8 cellular contexts compared by ENCODE assay signal in genomic region chr6:138107752-138108592, GRCh38. TPM values are rescaled to one million over a fixed set of nuclear protein-coding genes. Genes with fewer than 3 reads are reported as not detected.
DNase-seq lines count a peak whose midpoint lies in the region; ATAC-seq, FAIRE-seq and TF ChIP-seq lines count a peak whose summit lies in the region.

No MANE protein-coding gene starts in this region.

- DNase-seq in A549 (ENCODE audit: low read depth in 1 of 2, low spot score in 1 of 2) (peak; percentile 24 to 46), LoVo (ENCODE audit: low spot score) (peak; percentile 78), Right ventricle myocardium superior (no peak), NCI-H128 (lab: John Stamatoyannopoulos, UW; ENCODE audit: unreplicated experiment) (no peak)
- DNase-seq in activated T-cell treated with anti-CD3 and anti-CD28 coated beads, Interleukin-2, amount 50 U/mL, for 48 hours: peak; percentile 38 to 50

- H3K27ac ChIP-seq in A549 (peak overlapping the region; percentile 91 to 97), parathyroid adenoma (peak overlapping the region; percentile 80)

- H3K4me1 ChIP-seq in A549: peaks cover 29% of the 10 kb centered on the region
- peaks cover 5% of the 10 kb centered on the region for H3K4me1 ChIP-seq in parathyroid adenoma

- intact Hi-C loops in Right ventricle myocardium superior (cut with DNase I): loop anchor here (2.0 to 10.0 kb wide), 2 partner anchors 105 to 403 kb away; no protein-coding TSS in a partner anchor

- H3K4me2 ChIP-seq in A549 (peak overlapping the region; percentile 92), parathyroid adenoma (ENCODE audit: low read length) (peak overlapping the region; percentile 97)

- FAIRE-seq in A549 (lab: Jason Lieb, UNC): no peak

- no peak for TF ChIP-seq POLR2A in A549 (IDR thresholded peaks at IDR 0.05; ENCODE audit: low read length)

- TF ChIP-seq EP300 in A549 (IDR thresholded peaks at IDR 0.05): no peak

- peak overlapping the region; percentile 67 for H3K4me3 ChIP-seq in A549
- peak overlapping the region; percentile 73 for H3K4me3 ChIP-seq in parathyroid adenoma (ENCODE audit: low read depth, low read length)

- TF ChIP-seq RAD21 in A549 (conservative IDR thresholded peaks at IDR 0.05 in 1 of 2, IDR thresholded peaks at IDR 0.05 in 1 of 2): no peak

- no peaks in the 10 kb centered on the region for H3K27me3 ChIP-seq in parathyroid adenoma (ENCODE audit: control insufficient read depth, insufficient read depth, low read length)

- H3K36me3 ChIP-seq in parathyroid adenoma (ENCODE audit: control insufficient read depth, insufficient read depth, low read length): no peaks in the 10 kb centered on the region

- POLR2A ChIA-PET in A549 (lab: Yijun Ruan, JAX): no interaction called here

- 9% methylated on average over 23 of the region's 24 CpGs for WGBS in A549 (ENCODE audit: missing lambda C conversion rate)

- H2AFZ ChIP-seq in parathyroid adenoma: peak overlapping the region; percentile 92

- TF ChIP-seq CTCF in A549 (IDR thresholded peaks at IDR 0.05): no peak
- TF ChIP-seq CTCF in parathyroid adenoma (IDR thresholded peaks at IDR 0.05): no peak

- no peaks in the 10 kb centered on the region for H3K79me2 ChIP-seq in parathyroid adenoma

- peak; percentile 56 to 63 for ATAC-seq in A549
- ATAC-seq in GM18511 (IDR thresholded peaks at IDR 0.05; ENCODE audit: unreplicated experiment): peak; percentile 32
- ATAC-seq in Right ventricle myocardium superior (ENCODE audit: poor library complexity): peak; percentile 39
- no peak for ATAC-seq in GM18861 (IDR thresholded peaks at IDR 0.05; ENCODE audit: unreplicated experiment)

- H3K9ac ChIP-seq in parathyroid adenoma: no peak overlapping the region

- no peaks in the 10 kb centered on the region for H3K9me3 ChIP-seq in A549
- no peaks in the 10 kb centered on the region for H3K9me3 ChIP-seq in parathyroid adenoma (ENCODE audit: control insufficient read depth, low read length)

- CTCF ChIA-PET in A549 (lab: Yijun Ruan, JAX): interaction anchor here (0.6 to 3.1 kb wide), 11 partner anchors 11 to 658 kb away, joined by 3 to 61 read pairs (median 4); no protein-coding TSS in a partner anchor

TF ChIP-seq in A549, 52 proteins besides CTCF, POLR2A, EP300 and RAD21:
- no peak for TF ChIP-seq NPAS2 (CRISPR knock-in tag; IDR thresholded peaks at IDR 0.05; ENCODE audit: borderline replicate concordance)

RNA-seq across cellular contexts. Expression of gene PERP, which starts 0.8 kb away (rescaled TPM):
- polyA plus RNA-seq in A549 (2011; rRNA removed) (48.3 and 52.5 TPM in 2 replicates), A549 (2017; fragmentation: RNase III; extraction: RNeasy Plus Mini Kit Qiagen cat#74134 plus additional on column Dnase treatment) (53.2 to 67.2 TPM (median 66.8 TPM) in 3 replicates)
- 15.0 and 21.9 TPM in 2 replicates for polyA plus RNA-seq in A549 (2012; cell fraction: cytosol; rRNA removed)
- 13.0 and 16.8 TPM in 2 replicates for polyA plus RNA-seq in A549 (2012; cell fraction: nucleus; rRNA removed)
- polyA minus RNA-seq in A549 (2011; rRNA and poly(A)+ RNA removed): 30.5 and 35.7 TPM in 2 replicates
- 42.1 TPM for total RNA-seq in Right ventricle myocardium superior

RNA-seq across cellular contexts. Expression of gene ARFGEF3, which starts 53.8 kb away (rescaled TPM):
- 0.83 and 1.4 TPM in 2 replicates for polyA plus RNA-seq in A549 (2011; rRNA removed)
- polyA plus RNA-seq in A549 (2012; cell fraction: cytosol; rRNA removed): 0.13 and 0.16 TPM in 2 replicates
- 0.12 and 0.16 TPM in 2 replicates for polyA plus RNA-seq in A549 (2012; cell fraction: nucleus; rRNA removed)
- 0.15 to 0.25 TPM (median 0.18 TPM) in 3 replicates for polyA plus RNA-seq in A549 (2017; fragmentation: RNase III; extraction: RNeasy Plus Mini Kit Qiagen cat#74134 plus additional on column Dnase treatment)
- 2.2 and 2.6 TPM in 2 replicates for polyA minus RNA-seq in A549 (2011; rRNA and poly(A)+ RNA removed)
- 0.86 TPM for total RNA-seq in Right ventricle myocardium superior

Comparison
In these comparisons a context has a peak if more than half of its experiments do, and no peak if none do; other contexts are left out.
1. DNase-seq: peak in A549 (2 of 2), LoVo (single experiment) and activated T-cell treated with anti-CD3 and anti-CD28 coated beads, Interleukin-2, amount 50 U/mL, for 48 hours (2 of 2); none in Right ventricle myocardium superior (single experiment) and NCI-H128 (single experiment).